35 cellular contexts compared by ENCODE assay signal in the genomic region with DNA sequence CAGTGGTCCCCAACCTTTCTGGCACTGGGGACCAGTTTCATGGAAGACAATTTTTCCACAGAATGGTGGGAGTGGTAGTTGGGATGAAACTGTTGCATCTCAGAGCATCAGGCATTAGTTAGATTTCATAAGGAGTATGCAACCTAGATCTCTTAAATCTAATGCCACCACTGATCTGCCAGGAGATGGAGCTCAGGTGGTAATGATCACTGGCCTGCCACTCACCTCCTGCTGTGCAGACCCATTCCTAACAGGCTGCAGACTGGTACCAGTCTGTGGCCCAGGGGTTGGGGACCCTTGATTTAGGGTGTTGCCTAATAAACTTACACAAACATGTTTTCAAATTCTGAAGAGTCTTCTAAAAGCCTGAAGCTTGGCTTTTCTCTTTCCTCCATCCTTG.
"Had no signal": no experiment of that assay in that cellular context is flagged by ENCODE, and none has a peak within 500 bp of the region (broad histone marks: within the 10 kb centered on the region; RNA-seq: fewer than 3 reads in every experiment).

No MANE protein-coding gene starts in this region.

- H3K27me3 Mint-ChIP-seq: activated CD4-positive, alpha-beta T cell treated with anti-CD3 and anti-CD28 coated beads for 36 hours; activated CD4-positive, alpha-beta T cell treated with anti-CD3 and anti-CD28 coated beads, Interleukin-2, amount 10 ng/mL, durations not matched to agents 7 days and 5 days; activated naive CD4-positive, alpha-beta T cell treated with anti-CD3 and anti-CD28 coated beads, Interleukin-2, amount 50 U/mL, for 24 hours; activated naive CD8-positive, alpha-beta T cell treated with anti-CD3 and anti-CD28 coated beads, Interleukin-2, amount 10 ng/mL, durations not matched to agents 7 days and 5 days; activated T-cell treated with anti-CD3 and anti-CD28 coated beads, Interleukin-2, amount 50 U/mL, for 24 hours; central memory CD8-positive, alpha-beta T cell had no signal

- H3K4me1 ChIP-seq: ascending aorta, colonic mucosa had no signal

- H3K4me3 ChIP-seq: ascending aorta, cardiac muscle cell, colonic mucosa, PC-9 had no signal

- H3K36me3 Mint-ChIP-seq: activated naive CD4-positive, alpha-beta T cell treated with anti-CD3 and anti-CD28 coated beads, Interleukin-2, amount 50 U/mL, for 24 hours; activated naive CD8-positive, alpha-beta T cell treated with anti-CD3 and anti-CD28 coated beads, Interleukin-2, amount 10 ng/mL, durations not matched to agents 7 days and 5 days had no signal

- DNase-seq: activated CD4-positive, alpha-beta T cell treated with anti-CD3 and anti-CD28 coated beads for 36 hours; activated CD4-positive, alpha-beta T cell treated with anti-CD3 and anti-CD28 coated beads, Interleukin-2, amount 10 ng/mL, durations not matched to agents 7 days and 5 days; activated CD4-positive, alpha-beta T cell treated with anti-CD3 and anti-CD28 coated beads, Interleukin-2, amount 50 U/mL, for 48 hours; activated CD8-positive, alpha-beta T cell treated with anti-CD3 and anti-CD28 coated beads, Interleukin-2, amount 10 ng/mL, durations not matched to agents 7 days and 5 days; activated gamma-delta T cell; activated naive CD4-positive, alpha-beta T cell treated with Interleukin-2 at 50 U/mL for 16 hours; activated naive CD8-positive, alpha-beta T cell treated with anti-CD3 and anti-CD28 coated beads, Interleukin-2, amount 10 ng/mL, durations not matched to agents 7 days and 5 days; activated T-cell treated with anti-CD3 and anti-CD28 coated beads, Interleukin-2, amount 50 U/mL, for 24 hours; amygdala; colonic mucosa; MM.1S; MV-4-11; NCI-H1092; NCI-H1436 treated with DMSO at 0.1 percent for 48 hours; NCI-H1694 treated with DMSO at 0.1 percent for 48 hours; NCI-H2029 treated with DMSO at 0.1 percent for 48 hours; NCI-H2107; NCI-H2171; NCI-H2227 treated with DMSO at 0.1 percent for 48 hours; NCI-H446; NCI-H510A treated with DMSO at 0.1 percent for 48 hours; NCI-H526 treated with DMSO at 0.1 percent for 48 hours; NCI-H82; PC-9; Right ventricle myocardium superior; SW 1271; T-helper 1 cell; T1000 had no signal

- H3K27ac ChIP-seq: ascending aorta, cardiac muscle cell, colonic mucosa, PC-9, RWPE1 had no signal

- H3K36me3 ChIP-seq: ascending aorta, cardiac muscle cell, colonic mucosa had no signal

- H3K4me1 Mint-ChIP-seq: activated CD4-positive, alpha-beta T cell treated with anti-CD3 and anti-CD28 coated beads for 36 hours; activated CD4-positive, alpha-beta T cell treated with anti-CD3 and anti-CD28 coated beads, Interleukin-2, amount 10 ng/mL, durations not matched to agents 7 days and 5 days; activated naive CD4-positive, alpha-beta T cell treated with anti-CD3 and anti-CD28 coated beads, Interleukin-2, amount 50 U/mL, for 24 hours; activated naive CD8-positive, alpha-beta T cell treated with anti-CD3 and anti-CD28 coated beads, Interleukin-2, amount 10 ng/mL, durations not matched to agents 7 days and 5 days; central memory CD8-positive, alpha-beta T cell had no signal

- ATAC-seq: activated CD4-positive, alpha-beta T cell treated with anti-CD3 and anti-CD28 coated beads for 36 hours; activated CD4-positive, CD25-positive, alpha-beta regulatory T cell treated with anti-CD3 and anti-CD28 coated beads, Interleukin-2, amount 50 U/mL, for 24 hours; activated CD8-positive, alpha-beta T cell treated with anti-CD3 and anti-CD28 coated beads, Interleukin-2, amount 10 ng/mL, durations not matched to agents 7 days and 5 days had no signal

- H3K4me3 Mint-ChIP-seq: activated CD4-positive, alpha-beta T cell treated with anti-CD3 and anti-CD28 coated beads for 36 hours; activated CD4-positive, alpha-beta T cell treated with anti-CD3 and anti-CD28 coated beads, Interleukin-2, amount 10 ng/mL, durations not matched to agents 7 days and 5 days; activated CD8-positive, alpha-beta T cell treated with anti-CD3 and anti-CD28 coated beads, Interleukin-2, amount 10 ng/mL, durations not matched to agents 7 days and 5 days; activated naive CD4-positive, alpha-beta T cell treated with anti-CD3 and anti-CD28 coated beads, Interleukin-2, amount 50 U/mL, for 24 hours; activated naive CD8-positive, alpha-beta T cell treated with anti-CD3 and anti-CD28 coated beads, Interleukin-2, amount 10 ng/mL, durations not matched to agents 7 days and 5 days; activated T-cell treated with anti-CD3 and anti-CD28 coated beads, Interleukin-2, amount 50 U/mL, for 24 hours; central memory CD8-positive, alpha-beta T cell had no signal

- H3K9me3 ChIP-seq: ascending aorta, colonic mucosa had no signal

- H3K9me3 Mint-ChIP-seq: activated naive CD4-positive, alpha-beta T cell treated with anti-CD3 and anti-CD28 coated beads, Interleukin-2, amount 50 U/mL, for 24 hours; activated naive CD8-positive, alpha-beta T cell treated with anti-CD3 and anti-CD28 coated beads, Interleukin-2, amount 10 ng/mL, durations not matched to agents 7 days and 5 days had no signal

- H3K4me2 ChIP-seq: PC-9 had no signal

- H3K27ac Mint-ChIP-seq: activated CD4-positive, alpha-beta T cell treated with anti-CD3 and anti-CD28 coated beads for 36 hours; activated CD4-positive, alpha-beta T cell treated with anti-CD3 and anti-CD28 coated beads, Interleukin-2, amount 10 ng/mL, durations not matched to agents 7 days and 5 days; activated CD8-positive, alpha-beta T cell treated with anti-CD3 and anti-CD28 coated beads, Interleukin-2, amount 10 ng/mL, durations not matched to agents 7 days and 5 days; activated naive CD4-positive, alpha-beta T cell treated with anti-CD3 and anti-CD28 coated beads, Interleukin-2, amount 50 U/mL, for 24 hours; activated naive CD8-positive, alpha-beta T cell treated with anti-CD3 and anti-CD28 coated beads, Interleukin-2, amount 10 ng/mL, durations not matched to agents 7 days and 5 days; activated T-cell treated with anti-CD3 and anti-CD28 coated beads, Interleukin-2, amount 50 U/mL, for 24 hours; activated T-helper 2 cell treated with anti-CD3 and anti-CD28 coated beads, Interferon-gamma antibody, Interleukin-2, Interleukin-4, amounts not matched to agents 10 μg/mL and 5 μg/mL and 100 μg/mL, durations not matched to agents 14 hours and 24 hours and 36 hours had no signal

- H2AFZ ChIP-seq: PC-9 had no signal

- H3K27me3 ChIP-seq: ascending aorta, cardiac muscle cell, colonic mucosa had no signal
